10 cellular contexts compared by ENCODE assay signal in genomic region chr13:46983881-46984280, GRCh38.
DNase-seq lines count a peak whose midpoint lies in the region; ATAC-seq and TF ChIP-seq lines count a peak whose summit lies in the region.
"Had no signal": no experiment of that assay in that cellular context is flagged by ENCODE, and none has a peak within 500 bp of the region (broad histone marks: within the 10 kb centered on the region; RNA-seq: fewer than 3 reads in every experiment).

No MANE protein-coding gene starts in this region.

- DNase-seq in SK-N-SH (no peak), cerebellum (ENCODE audit: low spot score) (no peak), erythroblast (lab: John Stamatoyannopoulos, UW) (no peak)
- no peak for DNase-seq in stimulated activated naive CD8-positive, alpha-beta T cell treated with anti-CD3 and anti-CD28 coated beads, Interleukin-15, Interleukin-2, amounts not matched to agents 100 U/mL and 50 U/mL, for 24 hours
- DNase-seq in activated CD4-positive, alpha-beta T cell treated with anti-CD3 and anti-CD28 coated beads for 4 hours = no peak
- DNase-seq: gastrocnemius medialis had no signal

- H2AFZ ChIP-seq in SK-N-SH (ENCODE audit: low read depth) = peak overlapping the region; percentile 17; the same call in 1 of the 2 replicates
- no peak overlapping the region for H2AFZ ChIP-seq in OCI-LY1 (ENCODE audit: low read length)

- POLR2A ChIA-PET in SK-N-SH (lab: Yijun Ruan, JAX) = no interaction called here

- no peaks in the 10 kb centered on the region for H3K27me3 ChIP-seq in SK-N-SH (ENCODE audit: insufficient read depth)
- H3K27me3 ChIP-seq in OCI-LY1 (ENCODE audit: insufficient read depth, low read length) = no peaks in the 10 kb centered on the region
- H3K27me3 ChIP-seq: gastrocnemius medialis had no signal

- no peak for TF ChIP-seq POLR2A in erythroblast (IDR thresholded peaks at IDR 0.05; ENCODE audit: low read length)

- H3K4me3 ChIP-seq in SK-N-SH (ENCODE audit: low read depth in 2 of 2, low read length in 1 of 2) (no peak overlapping the region), OCI-LY1 (ENCODE audit: low read depth, low read length, poor library complexity, severe bottlenecking) (no peak overlapping the region)
- H3K4me3 ChIP-seq: gastrocnemius medialis, K562 had no signal

- H3K4me1 ChIP-seq in SK-N-SH (ENCODE audit: control insufficient read depth in 1 of 2, insufficient read depth in 2 of 2, low read depth in 1 of 2, low read length in 1 of 2) (no peaks in the 10 kb centered on the region), OCI-LY1 (ENCODE audit: insufficient read depth, low read length, severe bottlenecking) (peaks cover 18% of the 10 kb centered on the region)
- H3K4me1 ChIP-seq: gastrocnemius medialis had no signal

- WGBS in SK-N-SH (ENCODE audit: low lambda C conversion rate) = 38% methylated on average over 1 of the region's 1 CpG

- CTCF ChIA-PET in SK-N-SH (lab: Yijun Ruan, JAX) = interaction anchor here (0.6 kb wide), 1 partner anchor 21 kb away, joined by 3 read pairs; no protein-coding TSS in a partner anchor

- ATAC-seq in SK-N-SH treated with all-trans-retinoic acid at 6 μM for 48 hours = no peak
- peak; percentile 70 for ATAC-seq in HG02970 (IDR thresholded peaks at IDR 0.05; ENCODE audit: low FRiP score, unreplicated experiment)
- ATAC-seq in stimulated activated naive CD8-positive, alpha-beta T cell treated with anti-CD3 and anti-CD28 coated beads, Interleukin-15, Interleukin-2, amounts not matched to agents 100 U/mL and 50 U/mL, for 24 hours = peak; percentile 33
- ATAC-seq: gastrocnemius medialis, K562 had no signal

- no peaks in the 10 kb centered on the region for H3F3A ChIP-seq in SK-N-SH (replicated peaks; ENCODE audit: insufficient read depth)
- H3F3A ChIP-seq in OCI-LY1 (ENCODE audit: insufficient read depth, low read length) = no peaks in the 10 kb centered on the region

- H3K9me3 ChIP-seq in SK-N-SH = no peaks in the 10 kb centered on the region
- H3K9me3 ChIP-seq in OCI-LY1 (ENCODE audit: low read length) = no peaks in the 10 kb centered on the region
- H3K9me3 ChIP-seq: gastrocnemius medialis had no signal

- H3K4me2 ChIP-seq in SK-N-SH (no peak overlapping the region), OCI-LY1 (ENCODE audit: low read length) (peak overlapping the region; percentile 13; the same call in 1 of the 2 replicates)

- H3K79me2 ChIP-seq in SK-N-SH (ENCODE audit: insufficient read depth) (no peaks in the 10 kb centered on the region), OCI-LY1 (ENCODE audit: insufficient read depth, low read length) (no peaks in the 10 kb centered on the region)

- H3K36me3 ChIP-seq in SK-N-SH (replicated peaks in 1 of 2; ENCODE audit: control insufficient read depth in 1 of 2, insufficient read depth in 2 of 2, low read length in 1 of 2) (no peaks in the 10 kb centered on the region), OCI-LY1 (ENCODE audit: insufficient read depth, low read length) (no peaks in the 10 kb centered on the region)
- H3K36me3 ChIP-seq: gastrocnemius medialis had no signal

- H3K9me2 ChIP-seq in SK-N-SH (no peaks in the 10 kb centered on the region), OCI-LY1 (ENCODE audit: low read depth, low read length) (no peaks in the 10 kb centered on the region)

- no peak overlapping the region for H3K27ac ChIP-seq in SK-N-SH (ENCODE audit: low read depth in 2 of 2, low read length in 1 of 2)
- no peak overlapping the region for H3K27ac ChIP-seq in OCI-LY1 (ENCODE audit: low read depth, low read length, poor library complexity, severe bottlenecking)
- H3K27ac ChIP-seq: gastrocnemius medialis had no signal

- no peak for TF ChIP-seq RAD21 in SK-N-SH (IDR thresholded peaks at IDR 0.05; ENCODE audit: low read length)

- TF ChIP-seq EP300 in SK-N-SH (IDR thresholded peaks at IDR 0.05; ENCODE audit: borderline replicate concordance in 1 of 2, low read depth in 1 of 2, low read length in 1 of 2) = no peak

- no peak overlapping the region for H3K9ac ChIP-seq in SK-N-SH
- H3K9ac ChIP-seq in OCI-LY1 (ENCODE audit: low read length) = no peak overlapping the region

- TF ChIP-seq CTCF in SK-N-SH (IDR thresholded peaks at IDR 0.05) (no peak), OCI-LY1 (IDR thresholded peaks at IDR 0.05; ENCODE audit: low read length) (no peak)

- no peaks in the 10 kb centered on the region for H4K20me1 ChIP-seq in SK-N-SH (ENCODE audit: insufficient read depth)
- H4K20me1 ChIP-seq in OCI-LY1 (ENCODE audit: insufficient read depth, low read length) = no peaks in the 10 kb centered on the region

TF ChIP-seq in SK-N-SH, 30 proteins besides CTCF, POLR2A, EP300 and RAD21 (continues in another document):
- TF ChIP-seq PBX3 (IDR thresholded peaks at IDR 0.05) = no peak
- TF ChIP-seq CHD2 (IDR thresholded peaks at IDR 0.05; ENCODE audit: low read length, partially characterized antibody) = no peak
- no peak for TF ChIP-seq IRF3 (IDR thresholded peaks at IDR 0.05; ENCODE audit: low read depth, low read length)
- TF ChIP-seq GATA2 (CRISPR knock-in tag; IDR thresholded peaks at IDR 0.05) = no peak
- TF ChIP-seq NFIC (IDR thresholded peaks at IDR 0.05; ENCODE audit: borderline replicate concordance) = no peak
- TF ChIP-seq SIN3A (IDR thresholded peaks at IDR 0.05; ENCODE audit: borderline replicate concordance, low read depth, low read length) = no peak
- TF ChIP-seq ELF1 (IDR thresholded peaks at IDR 0.05) = no peak
- no peak for TF ChIP-seq RCOR1 (IDR thresholded peaks at IDR 0.05; ENCODE audit: low read length)
- TF ChIP-seq MXI1 (IDR thresholded peaks at IDR 0.05; ENCODE audit: low read depth, low read length) = no peak
- no peak for TF ChIP-seq NRF1 (IDR thresholded peaks at IDR 0.05; ENCODE audit: low read depth, low read length)
- TF ChIP-seq TEAD4 (IDR thresholded peaks at IDR 0.05; ENCODE audit: borderline replicate concordance, insufficient read depth) = no peak
- TF ChIP-seq TAF1 (IDR thresholded peaks at IDR 0.05; ENCODE audit: borderline replicate concordance, low read depth, low read length) = no peak
- no peak for TF ChIP-seq JUND (IDR thresholded peaks at IDR 0.05)
- TF ChIP-seq RFX5 (IDR thresholded peaks at IDR 0.05; ENCODE audit: low read length) = no peak

TF ChIP-seq in SK-N-SH treated with all-trans-retinoic acid at 6 μM for 48 hours, 23 proteins besides CTCF, POLR2A, EP300 and RAD21:
- TF ChIP-seq BACH2 (CRISPR knock-in tag; IDR thresholded peaks at IDR 0.05; ENCODE audit: borderline replicate concordance) (no peak), ZFP30 (CRISPR knock-in tag; IDR thresholded peaks at IDR 0.05) (no peak), PPARA (CRISPR knock-in tag; IDR thresholded peaks at IDR 0.05; ENCODE audit: borderline replicate concordance) (no peak), RARB (CRISPR knock-in tag; IDR thresholded peaks at IDR 0.05) (no peak), CSDC2 (CRISPR knock-in tag; IDR thresholded peaks at IDR 0.05) (no peak), OSR1 (CRISPR knock-in tag; IDR thresholded peaks at IDR 0.05) (no peak), TSHZ2 (CRISPR knock-in tag; IDR thresholded peaks at IDR 0.05) (no peak), TOX (CRISPR knock-in tag; IDR thresholded peaks at IDR 0.05; ENCODE audit: borderline replicate concordance) (no peak), TCF4 (CRISPR knock-in tag; IDR thresholded peaks at IDR 0.05; ENCODE audit: borderline replicate concordance) (no peak)
